ENCODE assay signal across 22 cellular contexts in the genomic region with DNA sequence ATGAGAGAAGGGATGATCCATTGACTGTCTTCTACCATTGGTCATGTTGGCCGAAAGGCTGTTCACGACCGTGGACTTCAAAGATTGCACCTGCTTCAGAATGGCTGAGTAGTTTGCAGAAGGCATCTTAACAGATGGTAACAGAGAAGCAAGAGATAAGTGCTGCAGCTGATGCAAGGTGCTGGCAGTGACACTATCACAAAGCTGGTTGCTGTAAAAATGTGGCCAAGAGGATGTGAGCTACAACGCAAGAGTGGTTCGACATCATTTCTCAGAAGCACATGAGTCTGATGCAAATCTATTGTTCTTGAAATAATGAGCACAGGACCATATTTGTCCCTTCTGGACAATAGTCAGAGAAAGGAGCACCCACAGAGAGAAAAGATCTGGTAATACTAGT. TPM values are rescaled to one million over a fixed set of nuclear protein-coding genes. Genes with fewer than 3 reads are reported as not detected.
A peak's percentile ranks its signal among the peaks of the same experiment; 100 is the strongest.
DNase-seq lines count a peak whose midpoint lies in the region; FAIRE-seq and TF ChIP-seq lines count a peak whose summit lies in the region.
"Had no signal": no experiment of that assay in that cellular context is flagged by ENCODE, and none has a peak within 500 bp of the region (broad histone marks: within the 10 kb centered on the region; RNA-seq: fewer than 3 reads in every experiment).

No MANE protein-coding gene starts in this region.

- no peaks in the 10 kb centered on the region for H3K79me2 ChIP-seq in mesendoderm (ENCODE audit: control insufficient read depth, insufficient read depth, low read length)

- no peak overlapping the region for H3K4me2 ChIP-seq in mesendoderm (ENCODE audit: low read length)
- H3K4me2 ChIP-seq: BLaER1 had no signal

- H3K9ac ChIP-seq in mesendoderm (ENCODE audit: low read length) = no peak overlapping the region
- H3K9ac ChIP-seq: BLaER1 had no signal

- H3K27ac ChIP-seq in mesendoderm (ENCODE audit: low read depth, low read length) = no peak overlapping the region
- H3K27ac ChIP-seq: BLaER1, Peyer's patch, SJCRH30 had no signal

- in situ Hi-C loops in G401 (cut with HindIII; ENCODE audit: low sequenced_read_pairs) = no loop called here

- H2AK5ac ChIP-seq in mesendoderm (ENCODE audit: low read length) = no peak overlapping the region

- no peaks in the 10 kb centered on the region for H3K79me1 ChIP-seq in mesendoderm (ENCODE audit: low read length)

- no peaks in the 10 kb centered on the region for H3K36me3 ChIP-seq in mesendoderm (ENCODE audit: control insufficient read depth, insufficient read depth, low read length)
- H3K36me3 ChIP-seq: BLaER1, Peyer's patch, SJCRH30 had no signal

- H3K4ac ChIP-seq in mesendoderm (ENCODE audit: low read depth, low read length) = no peak overlapping the region

- H2BK15ac ChIP-seq in mesendoderm (replicated peaks; ENCODE audit: low read depth) = no peak overlapping the region

- H4K8ac ChIP-seq in mesendoderm (ENCODE audit: low read depth, low read length) = no peak overlapping the region

- no peak overlapping the region for H3K18ac ChIP-seq in mesendoderm (ENCODE audit: low read length)

- no peaks in the 10 kb centered on the region for H3K27me3 ChIP-seq in mesendoderm (ENCODE audit: insufficient read depth, low read length, poor library complexity)
- H3K27me3 ChIP-seq: BLaER1, Peyer's patch had no signal

- no peak overlapping the region for H2BK120ac ChIP-seq in mesendoderm (ENCODE audit: low read depth, low read length)

- H3K23ac ChIP-seq in mesendoderm (ENCODE audit: low read length) = no peak overlapping the region

- no peaks in the 10 kb centered on the region for H3K4me1 ChIP-seq in mesendoderm (ENCODE audit: control insufficient read depth, low read depth, low read length)
- H3K4me1 ChIP-seq: BLaER1, Peyer's patch, SJCRH30 had no signal

- TF ChIP-seq POLR2A in GM12892 (IDR thresholded peaks at IDR 0.05; ENCODE audit: low read depth, low read length) = no peak

- FAIRE-seq in GM12892 (lab: Jason Lieb, UNC) = no peak
- FAIRE-seq in urothelium cell line (lab: Jason Lieb, UNC) = no peak
- FAIRE-seq: G401.6, GM18507, H54 had no signal

- no peak overlapping the region for H4K5ac ChIP-seq in mesendoderm (ENCODE audit: low read length)

- DNase-seq in G401 (ENCODE audit: low spot score) (peak; percentile 53), NCI-H69 (lab: John Stamatoyannopoulos, UW) (peak; percentile 14), cerebellar cortex (ENCODE audit: low spot score) (peak; percentile 41), mesendoderm (peak; percentile 22), OCI-M2 (lab: John Stamatoyannopoulos, UW; ENCODE audit: unreplicated experiment) (no peak), NCI-H226 (no peak), GM12892 (ENCODE audit: insufficient read length) (no peak), urothelium cell line (ENCODE audit: low spot score) (no peak)
- DNase-seq: CD4-positive, alpha-beta T cell; COR-L47; DND-41; NCI-H1092 treated with DMSO at 0.1 percent for 48 hours; NCI-H1436 treated with DMSO at 0.1 percent for 48 hours; NCI-H2029; NCI-H446 treated with DMSO at 0.1 percent for 48 hours; NK-92 treated with Interleukin-12 subunit alpha and Interleukin-12 subunit beta, amount 100 ng/mL, for 24 hours; Peyer's patch; SJCRH30 had no signal

- WGBS in mesendoderm (ENCODE audit: extremely low coverage, insufficient coverage, low lambda C conversion rate) = no CpG with 5 or more reads among the region's 5 CpGs

- H3K4me3 ChIP-seq in mesendoderm (ENCODE audit: low read length) = no peak overlapping the region
- H3K4me3 ChIP-seq: BLaER1, Peyer's patch, SJCRH30 had no signal

- no peak overlapping the region for H2BK5ac ChIP-seq in mesendoderm (ENCODE audit: low read length)

- H3K56ac ChIP-seq in mesendoderm (ENCODE audit: low read length) = no peak overlapping the region

RNA-seq across cellular contexts. Expression of a gene that starts 27.0 kb away (rescaled TPM):
- total RNA-seq in G401 (2014; rRNA removed; shearing (Covaris generic)) = 1.2 and 1.4 TPM in 2 replicates
- 6.2 TPM for polyA plus RNA-seq in mesendoderm (2013, experiment 1 of 2)
- polyA plus RNA-seq in mesendoderm (2013, experiment 2 of 2) = 6.5 TPM
- 0.17 TPM for polyA plus RNA-seq in GM12892 (2012; ENCODE audit: missing spikeins)
- total RNA-seq: SJCRH30 had no signal

Comparison
In these comparisons a context has a peak if more than half of its experiments do, and no peak if none do; other contexts are left out.
1. DNase-seq: peak in G401 (single experiment), NCI-H69 (single experiment), cerebellar cortex (single experiment) and mesendoderm (single experiment); none in OCI-M2 (single experiment), NCI-H226 (single experiment), GM12892 (single experiment) and urothelium cell line (single experiment).